In genomic region chr4:85477538-85477937, GRCh38 we compare ENCODE assay signal across 12 cellular contexts. TPM values are rescaled to one million over a fixed set of nuclear protein-coding genes. Genes with fewer than 3 reads are reported as not detected.
DNase-seq lines count a peak whose midpoint lies in the region; ATAC-seq lines count a peak whose summit lies in the region.
"Had no signal": no experiment of that assay in that cellular context is flagged by ENCODE, and none has a peak within 500 bp of the region (broad histone marks: within the 10 kb centered on the region; RNA-seq: fewer than 3 reads in every experiment).

No MANE protein-coding gene starts in this region.

- peak overlapping the region; percentile 7 to 61 (median 44) for H3K4me3 ChIP-seq in skeletal muscle tissue (ENCODE audit: low read length in 3 of 3)

- no peaks in the 10 kb centered on the region for H3K9me3 ChIP-seq in skeletal muscle tissue (ENCODE audit: control insufficient read depth in 3 of 3, low read length in 3 of 3)

- H3K27ac ChIP-seq in skeletal muscle tissue (ENCODE audit: low read depth, low read length): no peak overlapping the region

- H3K27me3 ChIP-seq in skeletal muscle tissue (ENCODE audit: control insufficient read depth in 3 of 3, insufficient read depth in 3 of 3, low read length in 3 of 3): no peaks in the 10 kb centered on the region

- H3K9ac ChIP-seq in skeletal muscle tissue (ENCODE audit: low read depth in 1 of 3, low read length in 3 of 3): no peak overlapping the region

- H3K4me1 ChIP-seq in skeletal muscle tissue (ENCODE audit: control insufficient read depth in 3 of 3, insufficient read depth in 3 of 3, low read length in 3 of 3): peaks cover 3 to 6% (median 4%) of the 10 kb centered on the region in 3 donors

- no peaks in the 10 kb centered on the region for H3K36me3 ChIP-seq in skeletal muscle tissue (ENCODE audit: control insufficient read depth in 3 of 3, insufficient read depth in 3 of 3, low read length in 3 of 3)

- ATAC-seq in GM18861 (IDR thresholded peaks at IDR 0.05; ENCODE audit: unreplicated experiment) (peak; percentile 37), HG03108 (IDR thresholded peaks at IDR 0.05; ENCODE audit: unreplicated experiment) (peak; percentile 35)
- ATAC-seq: SK-N-SH treated with all-trans-retinoic acid at 6 μM for 48 hours had no signal

- peak; percentile 72 for DNase-seq in dermis blood vessel endothelial cell
- no peak for DNase-seq in cerebellar nuclear complex (lab: John Stamatoyannopoulos, UW)
- DNase-seq in NCI-H2107 (lab: John Stamatoyannopoulos, UW): no peak
- no peak for DNase-seq in NCI-H2081 treated with DMSO at 0.1 percent for 48 hours (lab: John Stamatoyannopoulos, UW)
- DNase-seq in OCI-M2 (lab: John Stamatoyannopoulos, UW; ENCODE audit: unreplicated experiment): no peak
- DNase-seq: DMS79 treated with DMSO at 0.1 percent for 48 hours, IMR-90, NCI-H226 had no signal

RNA-seq across cellular contexts. Expression of gene ARHGAP24, which starts 2.6 kb away (rescaled TPM):
- total RNA-seq in dermis blood vessel endothelial cell (37.9 and 54.8 TPM in 2 replicates), skeletal muscle tissue (61.1 TPM)
